In genomic region chr4:98199247-98199646, GRCh38 we compare ENCODE assay signal across 28 cellular contexts. TPM values are rescaled to one million over a fixed set of nuclear protein-coding genes. Genes with fewer than 3 reads are reported as not detected.
DNase-seq lines count a peak whose midpoint lies in the region; ATAC-seq and TF ChIP-seq lines count a peak whose summit lies in the region.
"Had no signal": no experiment of that assay in that cellular context is flagged by ENCODE, and none has a peak within 500 bp of the region (broad histone marks: within the 10 kb centered on the region; RNA-seq: fewer than 3 reads in every experiment).

No MANE protein-coding gene starts in this region.

- H3K27me3 ChIP-seq in heart left ventricle, result no peaks in the 10 kb centered on the region
- H3K27me3 ChIP-seq in spleen (replicated peaks in 1 of 7), result no peaks in the 10 kb centered on the region
- H3K27me3 ChIP-seq: ascending aorta; BLaER1 treated with 17β-estradiol and CSF1 and Interleukin-3, amounts not matched to agents 10 nM and 100 nM; gastroesophageal sphincter; SJCRH30; transverse colon had no signal

- 67 to 73% (median 69%) methylated on average over 4 of the region's 4 CpGs for WGBS in heart left ventricle, 4 donors
- 87 to 91% (median 88%) methylated on average over 4 of the region's 4 CpGs for WGBS in spleen, 5 donors

- intact Hi-C loops in heart left ventricle (cut with DNase I) (loop anchor here in 1 of 10 donors (2.0 kb wide), 1 partner anchor 56 kb away; the partner anchor contains the start of gene STPG2), cardiac septum (cut with DNase I) (no loop called here), spleen (cut with DNase I; ENCODE audit: low total_unique reads) (no loop called here)

- TF ChIP-seq CTCF in heart left ventricle (IDR thresholded peaks at IDR 0.05) (peak in 9 of 12 donors; percentile 3 to 37 (median 22)), VCaP (conservative IDR thresholded peaks at IDR 0.05) (peak; percentile 36; the same call in 1 of the 2 replicates), fibroblast of mammary gland (conservative IDR thresholded peaks at IDR 0.05; ENCODE audit: control insufficient read depth, insufficient read depth, low read depth, low read length) (no peak), spleen (IDR thresholded peaks at IDR 0.05 in 8 of 11, conservative IDR thresholded peaks at IDR 0.05 in 3 of 11) (no peak)

- TF ChIP-seq POLR2A in heart left ventricle (IDR thresholded peaks at IDR 0.05) (no peak), spleen (IDR thresholded peaks at IDR 0.05) (no peak)

- H3K4me1 ChIP-seq in heart left ventricle (no peaks in the 10 kb centered on the region), spleen (peaks cover 0 to 17% (median 5%) of the 10 kb centered on the region in 6 donors)
- H3K4me1 ChIP-seq: ascending aorta, gastroesophageal sphincter, SJCRH30, transverse colon had no signal

- H3K27ac ChIP-seq in heart left ventricle (peak overlapping the region in 2 of 12 donors; percentile 4 to 26), VCaP (no peak overlapping the region), spleen (no peak overlapping the region)
- H3K27ac ChIP-seq: ascending aorta; BLaER1 treated with 17β-estradiol and CSF1 and Interleukin-3, amounts not matched to agents 10 nM and 100 nM; gastroesophageal sphincter; SJCRH30; transverse colon had no signal

- ATAC-seq in heart left ventricle, result peak; percentile 55 to 91 (median 82)
- ATAC-seq: gastroesophageal sphincter; stimulated activated naive CD8-positive, alpha-beta T cell treated with anti-CD3 and anti-CD28 coated beads, Interleukin-15, amount 100 ng/mL, for 72 hours had no signal

- peak in 3 of 5 donors; percentile 10 to 55 (median 38) for DNase-seq in heart left ventricle
- no peak for DNase-seq in cardiac septum (ENCODE audit: low spot score)
- DNase-seq in fibroblast of mammary gland (ENCODE audit: low read depth), result peak; percentile 7
- no peak for DNase-seq in NCI-H1436 (lab: John Stamatoyannopoulos, UW)
- no peak for DNase-seq in NOMO-1 (lab: John Stamatoyannopoulos, UW; ENCODE audit: unreplicated experiment in 2 of 2)
- no peak for DNase-seq in ecto neural progenitor cell (ENCODE audit: low spot score)
- DNase-seq in spleen, result no peak
- DNase-seq: activated CD4-positive, alpha-beta T cell treated with anti-CD3 and anti-CD28 coated beads for 48 hours; activated naive CD4-positive, alpha-beta T cell treated with anti-CD3 and anti-CD28 coated beads, Interleukin-2, amount 50 U/mL, for 16 hours; Calu3; effector CD4-positive, alpha-beta T cell; erythroblast; kidney glomerular epithelial cell; NCI-H1048; NCI-H2029 treated with DMSO at 0.1 percent for 48 hours; retina; SJCRH30; stimulated activated CD4-positive, alpha-beta T cell treated with anti-CD3 and anti-CD28 coated beads, Interleukin-12 subunit alpha, Interleukin-12 subunit beta, amount 100 ng/mL, for 4 hours; stimulated activated CD4-positive, alpha-beta T cell treated with anti-CD3 and anti-CD28 coated beads, Interleukin-4, amount 100 ng/mL, for 4 hours; stimulated activated naive CD8-positive, alpha-beta T cell treated with anti-CD3 and anti-CD28 coated beads, Interleukin-15, amount 100 ng/mL, for 72 hours; T-helper 1 cell; transverse colon had no signal

- H3K9me3 ChIP-seq in heart left ventricle (peaks cover 0 to 37% (median 9%) of the 10 kb centered on the region in 12 donors), spleen (peaks cover under 1 to 56% (median 47%) of the 10 kb centered on the region in 8 donors)
- H3K9me3 ChIP-seq: SJCRH30 had no signal

- H3K4me3 ChIP-seq in heart left ventricle (no peak overlapping the region), fibroblast of mammary gland (ENCODE audit: control insufficient read depth, low read depth, low read length) (no peak overlapping the region), spleen (no peak overlapping the region)
- H3K4me3 ChIP-seq: ascending aorta; BLaER1 treated with 17β-estradiol and CSF1 and Interleukin-3, amounts not matched to agents 10 nM and 100 nM; gastroesophageal sphincter; SJCRH30; transverse colon had no signal

- no peaks in the 10 kb centered on the region for H3K36me3 ChIP-seq in heart left ventricle
- H3K36me3 ChIP-seq in spleen, result no peaks in the 10 kb centered on the region
- H3K36me3 ChIP-seq: ascending aorta; BLaER1 treated with 17β-estradiol and CSF1 and Interleukin-3, amounts not matched to agents 10 nM and 100 nM; gastroesophageal sphincter; SJCRH30; transverse colon had no signal

RNA-seq across cellular contexts. Expression of gene STPG2, which starts 56.0 kb away (rescaled TPM):
- under 1 TPM in 7 of 9 donors, not detected in 2; 0.16 to 0.71 (median 0.32) TPM for total RNA-seq in heart left ventricle
- not detected for polyA plus RNA-seq in heart left ventricle
- total RNA-seq in cardiac septum, result 0.19 TPM
- total RNA-seq in spleen, result 1 to 10 TPM in 3 of 7 donors, under 1 TPM in 4; 0.41 to 2.0 (median 0.94) TPM
- under 1 TPM in 2 of 3 donors, not detected in 1; 0.03 to 0.12 TPM for polyA plus RNA-seq in spleen
- total RNA-seq: ascending aorta, Calu3, HT-29, myocyte, SJCRH30 had no signal

Comparison
In these comparisons a context has a peak if more than half of its experiments do, and no peak if none do; other contexts are left out.
1. DNase-seq: peak in heart left ventricle (3 of 5) and fibroblast of mammary gland (single experiment); none in cardiac septum (single experiment), NCI-H1436 (single experiment), NOMO-1 (0 of 2), ecto neural progenitor cell (single experiment) and spleen (single experiment).
2. CTCF ChIP-seq: peak in heart left ventricle (9 of 12) and VCaP (single experiment); none in fibroblast of mammary gland (single experiment) and spleen (0 of 11).